ENCODE assay signal across 8 cellular contexts in genomic region chr2:64522843-64523428, GRCh38. TPM values are rescaled to one million over a fixed set of nuclear protein-coding genes. Genes with fewer than 3 reads are reported as not detected.
DNase-seq lines count a peak whose midpoint lies in the region; ATAC-seq and TF ChIP-seq lines count a peak whose summit lies in the region.

No MANE protein-coding gene starts in this region.

- intact Hi-C loops in posterior vena cava (cut with DNase I): no loop called here

- H2AFZ ChIP-seq in SK-N-SH (ENCODE audit: low read depth): peak overlapping the region; percentile 99

- peaks cover 0 to 3% of the 10 kb centered on the region in 2 experiments for H3K36me3 ChIP-seq in SK-N-SH (replicated peaks in 1 of 2; ENCODE audit: control insufficient read depth in 1 of 2, insufficient read depth in 2 of 2, low read length in 1 of 2)

- POLR2A ChIA-PET in SK-N-SH (lab: Yijun Ruan, JAX): interaction anchor here (2.1 kb wide), 1 partner anchor 131 kb away, joined by 10 read pairs; the partner anchor contains the start of gene SERTAD2

- peak; percentile 81 for DNase-seq in EL
- peak; percentile 93 for DNase-seq in NB4 (ENCODE audit: low read depth)
- DNase-seq in SK-N-SH: peak; percentile 47
- DNase-seq in glutamatergic neuron: peak; percentile 55
- DNase-seq in posterior vena cava (ENCODE audit: low spot score): peak; percentile 76
- DNase-seq in ureter (ENCODE audit: low spot score): peak; percentile 69

- peaks cover 3% of the 10 kb centered on the region for H3F3A ChIP-seq in SK-N-SH (replicated peaks; ENCODE audit: insufficient read depth)

- H4K20me1 ChIP-seq in SK-N-SH (ENCODE audit: insufficient read depth): peaks cover 11% of the 10 kb centered on the region; the same call in 1 of the 2 replicates

- TF ChIP-seq RAD21 in SK-N-SH (IDR thresholded peaks at IDR 0.05; ENCODE audit: low read length): peak; percentile 77

- no peaks in the 10 kb centered on the region for H3K36me3 Mint-ChIP-seq in activated naive CD8-positive, alpha-beta T cell
- H3K36me3 Mint-ChIP-seq in glutamatergic neuron (ENCODE audit: unreplicated experiment): no peaks in the 10 kb centered on the region

- H3K4me2 ChIP-seq in SK-N-SH: peak overlapping the region; percentile 87

- H3K9me3 ChIP-seq in SK-N-SH: no peaks in the 10 kb centered on the region

- TF ChIP-seq CTCF in NB4 (IDR thresholded peaks at IDR 0.05; ENCODE audit: low read depth, low read length): peak; percentile 84
- peak; percentile 95 for TF ChIP-seq CTCF in SK-N-SH (IDR thresholded peaks at IDR 0.05)
- peak; percentile 88 for TF ChIP-seq CTCF in glutamatergic neuron (IDR thresholded peaks at IDR 0.05; ENCODE audit: partially characterized antibody, unreplicated experiment)

- peak overlapping the region; percentile 97 for H3K27ac Mint-ChIP-seq in activated naive CD8-positive, alpha-beta T cell
- H3K27ac Mint-ChIP-seq in glutamatergic neuron (ENCODE audit: unreplicated experiment): peak overlapping the region; percentile 84

- WGBS in SK-N-SH (ENCODE audit: low lambda C conversion rate): 1% methylated on average over 16 of the region's 16 CpGs

- TF ChIP-seq POLR2A in NB4 (IDR thresholded peaks at IDR 0.05; ENCODE audit: extremely low read depth, insufficient read length): no peak

- H3K27me3 Mint-ChIP-seq in activated naive CD8-positive, alpha-beta T cell: no peaks in the 10 kb centered on the region
- peaks cover 8% of the 10 kb centered on the region for H3K27me3 Mint-ChIP-seq in glutamatergic neuron (ENCODE audit: unreplicated experiment)

- CTCF ChIA-PET in SK-N-SH (lab: Yijun Ruan, JAX): interaction anchor here (0.6 to 3.7 kb wide), 51 partner anchors 9 to 473 kb away, joined by 3 to 33 read pairs (median 4); partner anchors contain the start of gene SERTAD2

- ATAC-seq in GM18873 (IDR thresholded peaks at IDR 0.05; ENCODE audit: low FRiP score, unreplicated experiment): no peak

- peak overlapping the region; percentile 21 to 92; a peak in 3 of 4 replicates for H3K27ac ChIP-seq in SK-N-SH (ENCODE audit: low read depth in 2 of 2, low read length in 1 of 2)

- H3K9ac ChIP-seq in SK-N-SH: peak overlapping the region; percentile 64; the same call in 1 of the 2 replicates

- TF ChIP-seq EP300 in SK-N-SH (IDR thresholded peaks at IDR 0.05; ENCODE audit: borderline replicate concordance in 1 of 2, low read depth in 1 of 2, low read length in 1 of 2): no peak

- peaks cover 0 to 6% of the 10 kb centered on the region in 2 experiments; a peak in 2 of 4 replicates for H3K4me1 ChIP-seq in SK-N-SH (ENCODE audit: control insufficient read depth in 1 of 2, insufficient read depth in 2 of 2, low read depth in 1 of 2, low read length in 1 of 2)

- H3K9me3 Mint-ChIP-seq in activated naive CD8-positive, alpha-beta T cell (ENCODE audit: low read depth): no peaks in the 10 kb centered on the region
- H3K9me3 Mint-ChIP-seq in glutamatergic neuron (ENCODE audit: unreplicated experiment): peaks cover 7% of the 10 kb centered on the region

- H3K79me2 ChIP-seq in SK-N-SH (ENCODE audit: insufficient read depth): peaks cover 35% of the 10 kb centered on the region

- peak overlapping the region; percentile 96 for H3K4me3 Mint-ChIP-seq in activated naive CD8-positive, alpha-beta T cell
- H3K4me3 Mint-ChIP-seq in glutamatergic neuron (ENCODE audit: unreplicated experiment): peak overlapping the region; percentile 92

- peak overlapping the region; percentile 76 for H3K4me3 ChIP-seq in NB4 (ENCODE audit: low read depth, low read length)
- H3K4me3 ChIP-seq in SK-N-SH (ENCODE audit: low read depth in 2 of 2, low read length in 1 of 2): peak overlapping the region; percentile 88 to 94

- H3K27me3 ChIP-seq in SK-N-SH (ENCODE audit: insufficient read depth): peaks cover 9% of the 10 kb centered on the region; the same call in 1 of the 2 replicates

- peaks cover 27% of the 10 kb centered on the region for H3K4me1 Mint-ChIP-seq in activated naive CD8-positive, alpha-beta T cell (ENCODE audit: low read depth)
- H3K4me1 Mint-ChIP-seq in glutamatergic neuron (ENCODE audit: low read depth, unreplicated experiment): peaks cover 9% of the 10 kb centered on the region

- no peaks in the 10 kb centered on the region for H3K9me2 ChIP-seq in SK-N-SH

TF ChIP-seq in SK-N-SH, 30 proteins besides CTCF, POLR2A, EP300 and RAD21 (continues in another document):
- no peak for TF ChIP-seq REST (IDR thresholded peaks at IDR 0.05; ENCODE audit: low read depth, low read length)
- TF ChIP-seq CHD2 (IDR thresholded peaks at IDR 0.05; ENCODE audit: low read length, partially characterized antibody): peak; percentile 28
- TF ChIP-seq ZBTB33 (IDR thresholded peaks at IDR 0.05; ENCODE audit: borderline replicate concordance, low read depth): no peak
- TF ChIP-seq MEF2A (IDR thresholded peaks at IDR 0.05; ENCODE audit: borderline replicate concordance, low read depth): no peak
- no peak for TF ChIP-seq FOXM1 (IDR thresholded peaks at IDR 0.05; ENCODE audit: low read depth)
- no peak for TF ChIP-seq TCF12 (IDR thresholded peaks at IDR 0.05)
- peak; percentile 44; the same call in 1 of the 2 replicates for TF ChIP-seq GATA2 (CRISPR knock-in tag; IDR thresholded peaks at IDR 0.05)
- no peak for TF ChIP-seq POLR2AphosphoS5 (IDR thresholded peaks at IDR 0.05; ENCODE audit: low read depth, low read length)
- 0 out of 2 replicates have a peak, but pooled peaks have one; percentile 28 for TF ChIP-seq RFX5 (IDR thresholded peaks at IDR 0.05; ENCODE audit: low read length)
- no peak for TF ChIP-seq NFIC (IDR thresholded peaks at IDR 0.05; ENCODE audit: borderline replicate concordance)
- no peak for TF ChIP-seq FOXJ3 (CRISPR knock-in tag; IDR thresholded peaks at IDR 0.05)
- no peak for TF ChIP-seq ELF1 (IDR thresholded peaks at IDR 0.05)
- 0 out of 2 replicates have a peak, but pooled peaks have one; percentile 48 for TF ChIP-seq SIN3A (IDR thresholded peaks at IDR 0.05; ENCODE audit: borderline replicate concordance, low read depth, low read length)
- TF ChIP-seq MXI1 (IDR thresholded peaks at IDR 0.05; ENCODE audit: low read depth, low read length): peak; percentile 61; the same call in 1 of the 2 replicates
- TF ChIP-seq, protein P1, sequence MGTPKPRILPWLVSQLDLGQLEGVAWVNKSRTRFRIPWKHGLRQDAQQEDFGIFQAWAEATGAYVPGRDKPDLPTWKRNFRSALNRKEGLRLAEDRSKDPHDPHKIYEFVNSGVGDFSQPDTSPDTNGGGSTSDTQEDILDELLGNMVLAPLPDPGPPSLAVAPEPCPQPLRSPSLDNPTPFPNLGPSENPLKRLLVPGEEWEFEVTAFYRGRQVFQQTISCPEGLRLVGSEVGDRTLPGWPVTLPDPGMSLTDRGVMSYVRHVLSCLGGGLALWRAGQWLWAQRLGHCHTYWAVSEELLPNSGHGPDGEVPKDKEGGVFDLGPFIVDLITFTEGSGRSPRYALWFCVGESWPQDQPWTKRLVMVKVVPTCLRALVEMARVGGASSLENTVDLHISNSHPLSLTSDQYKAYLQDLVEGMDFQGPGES (IDR thresholded peaks at IDR 0.05; ENCODE audit: low read depth, low read length): no peak
- TF ChIP-seq SMC3 (IDR thresholded peaks at IDR 0.05; ENCODE audit: low read depth, low read length): peak; percentile 61
- TF ChIP-seq YY1 (IDR thresholded peaks at IDR 0.05; ENCODE audit: low read depth): no peak; the same call in 1 of the 2 replicates
- no peak for TF ChIP-seq NRF1 (IDR thresholded peaks at IDR 0.05; ENCODE audit: low read depth, low read length)
- TF ChIP-seq RXRA (IDR thresholded peaks at IDR 0.05; ENCODE audit: borderline replicate concordance, low read depth): no peak

RNA-seq across cellular contexts. Expression of gene AFTPH, which starts 1.2 kb away (rescaled TPM):
- 7.4 and 9.8 TPM in 2 replicates for polyA plus RNA-seq in SK-N-SH (2012; rRNA removed)
- 10.4 and 11.0 TPM in 2 replicates for polyA plus RNA-seq in SK-N-SH (2012; cell fraction: cytosol; rRNA removed)
- 3.9 and 8.2 TPM in 2 replicates for polyA plus RNA-seq in SK-N-SH (2012; cell fraction: nucleus; rRNA removed)
- total RNA-seq in glutamatergic neuron (ENCODE audit: unreplicated experiment) (13.3 TPM), posterior vena cava (10 to 100 TPM; 18.7 to 27.8 TPM), ureter (51.1 TPM)
